Comparison of ENCODE assay signal across 11 cellular contexts in the genomic region with DNA sequence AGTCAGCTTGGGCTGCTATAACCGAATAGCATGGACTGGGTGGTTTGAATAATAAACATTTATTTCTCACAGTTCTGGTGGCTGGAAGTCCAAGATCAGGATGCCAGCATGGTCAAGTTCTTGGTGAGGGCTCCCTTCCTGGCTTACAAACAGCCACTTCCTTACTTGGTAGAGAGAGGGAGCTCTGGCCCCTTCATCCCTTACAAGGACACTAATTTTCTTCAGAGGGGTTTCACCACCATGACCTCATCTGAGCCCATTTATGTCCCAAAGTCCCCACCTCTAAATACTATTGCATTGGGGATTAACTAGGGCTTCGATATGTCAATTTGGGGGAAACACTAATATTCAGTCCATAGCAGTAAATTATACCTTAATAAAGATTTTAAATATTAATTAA.
DNase-seq lines count a peak whose midpoint lies in the region; ATAC-seq and TF ChIP-seq lines count a peak whose summit lies in the region.
"Had no signal": no experiment of that assay in that cellular context is flagged by ENCODE, and none has a peak within 500 bp of the region (broad histone marks: within the 10 kb centered on the region; RNA-seq: fewer than 3 reads in every experiment).

No MANE protein-coding gene starts in this region.

- H3K27ac ChIP-seq in iPS DF 6.9 (ENCODE audit: low read length) (no peak overlapping the region), stomach (no peak overlapping the region), tibial nerve (no peak overlapping the region)
- H3K27ac ChIP-seq: coronary artery had no signal

- TF ChIP-seq EP300 in stomach (IDR thresholded peaks at IDR 0.05) (no peak), tibial nerve (IDR thresholded peaks at IDR 0.05) (no peak)

- intact Hi-C loops in stomach (cut with DNase I; ENCODE audit: low total_unique reads): no loop called here

- no peaks in the 10 kb centered on the region for H3K27me3 ChIP-seq in iPS DF 6.9 (ENCODE audit: control insufficient read depth, insufficient read depth, low read length)
- H3K27me3 ChIP-seq in stomach: no peaks in the 10 kb centered on the region
- no peaks in the 10 kb centered on the region for H3K27me3 ChIP-seq in tibial nerve

- peak; percentile 42 for DNase-seq in NCI-H146 (lab: John Stamatoyannopoulos, UW)
- DNase-seq in iPS DF 6.9 (ENCODE audit: low read depth, low spot score): peak; percentile 11
- DNase-seq in stomach: no peak
- no peak for DNase-seq in HUDEP-2 (lab: John Stamatoyannopoulos, UW; ENCODE audit: unreplicated experiment in 76 of 76)
- DNase-seq in SIG-M5 treated with dmso at 0.1 percent for 504 hours (lab: John Stamatoyannopoulos, UW; ENCODE audit: unreplicated experiment): no peak
- no peak for DNase-seq in tibial nerve (ENCODE audit: low spot score in 2 of 2)
- DNase-seq: activated CD4-positive, alpha-beta T cell treated with anti-CD3 and anti-CD28 coated beads for 4 hours; NCI-H1930 had no signal

- H3K36me3 ChIP-seq in iPS DF 6.9 (ENCODE audit: control insufficient read depth, insufficient read depth, low read length) (no peaks in the 10 kb centered on the region), stomach (no peaks in the 10 kb centered on the region), tibial nerve (no peaks in the 10 kb centered on the region)

- no peak overlapping the region for H3K4me3 ChIP-seq in iPS DF 6.9 (ENCODE audit: low read length)
- no peak overlapping the region for H3K4me3 ChIP-seq in stomach
- no peak overlapping the region for H3K4me3 ChIP-seq in tibial nerve
- H3K4me3 ChIP-seq: coronary artery had no signal

- no peaks in the 10 kb centered on the region for H3K9me3 ChIP-seq in iPS DF 6.9 (ENCODE audit: control insufficient read depth, insufficient read depth, low read length)
- H3K9me3 ChIP-seq in stomach: no peaks in the 10 kb centered on the region
- no peaks in the 10 kb centered on the region for H3K9me3 ChIP-seq in tibial nerve

- ATAC-seq in GM18498 (IDR thresholded peaks at IDR 0.05; ENCODE audit: unreplicated experiment): peak; percentile 74
- ATAC-seq in GM21576 (IDR thresholded peaks at IDR 0.05; ENCODE audit: unreplicated experiment): peak; percentile 63

- WGBS in iPS DF 6.9 (ENCODE audit: insufficient coverage, insufficient read length): no CpG with 5 or more reads among the region's 2 CpGs
- WGBS in stomach, 5 donors: 86 to 90% (median 88%) methylated on average over 2 of the region's 2 CpGs
- WGBS in tibial nerve, 2 donors: 78 to 84% methylated on average over 2 of the region's 2 CpGs

- H3K4me1 ChIP-seq in iPS DF 6.9 (ENCODE audit: control insufficient read depth, insufficient read depth, low read length) (no peaks in the 10 kb centered on the region), stomach (peaks cover 0 to 7% (median 0%) of the 10 kb centered on the region in 4 donors), tibial nerve (peaks cover 0 to 8% (median 0%) of the 10 kb centered on the region in 4 donors)

- TF ChIP-seq CTCF in stomach (IDR thresholded peaks at IDR 0.05): peak in 1 of 7 experiments; percentile 25
- TF ChIP-seq CTCF in tibial nerve (IDR thresholded peaks at IDR 0.05): no peak

- TF ChIP-seq POLR2A in stomach (IDR thresholded peaks at IDR 0.05) (no peak), tibial nerve (IDR thresholded peaks at IDR 0.05) (no peak)

Comparison
In these comparisons a context has a peak if more than half of its experiments do, and no peak if none do; other contexts are left out.
1. DNase-seq: peak in NCI-H146 (single experiment) and iPS DF 6.9 (single experiment); none in stomach (single experiment), HUDEP-2 (0 of 76), SIG-M5 treated with dmso at 0.1 percent for 504 hours (single experiment) and tibial nerve (0 of 2).